8 cellular contexts compared by ENCODE assay signal in the genomic region with DNA sequence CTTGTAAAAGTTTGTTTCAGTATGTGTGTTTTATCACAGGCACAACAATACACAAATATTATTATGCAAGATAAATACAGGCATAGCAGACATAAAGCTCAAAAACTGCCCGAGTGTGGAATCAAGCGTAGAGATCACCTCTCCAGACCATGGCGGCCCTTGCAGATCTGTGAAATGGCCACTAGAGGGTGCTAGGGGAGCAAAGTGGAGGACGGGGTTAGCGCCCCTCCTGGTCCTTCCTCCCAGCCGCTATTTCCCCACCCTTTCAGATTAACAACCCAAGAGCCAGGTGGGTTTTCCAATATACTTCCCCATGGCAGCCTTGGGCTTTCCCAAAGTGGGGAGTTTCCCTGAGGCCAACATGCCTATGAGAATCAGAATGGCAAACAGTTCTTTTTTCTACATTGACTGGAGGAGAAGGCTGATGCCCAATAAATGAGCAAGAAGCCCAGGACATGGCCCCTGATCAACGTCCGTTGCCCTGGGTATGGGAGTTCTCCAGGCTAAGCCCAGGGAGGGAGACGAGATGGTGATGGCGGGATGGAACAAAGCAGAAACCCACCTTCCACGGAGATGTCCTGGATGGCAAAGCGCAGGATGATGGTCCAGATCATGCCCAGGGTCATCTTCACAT.
DNase-seq lines count a peak whose midpoint lies in the region; ATAC-seq, FAIRE-seq and TF ChIP-seq lines count a peak whose summit lies in the region.

No MANE protein-coding gene starts in this region.

- H3K36me3 ChIP-seq in OCI-LY1 (ENCODE audit: insufficient read depth, low read length) (no peaks in the 10 kb centered on the region), muscle layer of duodenum (ENCODE audit: control insufficient read depth in 1 of 2, insufficient read depth in 2 of 2, low read length in 2 of 2) (peaks cover 18 to 54% of the 10 kb centered on the region in 2 donors)

- H3K27ac ChIP-seq in OCI-LY1 (ENCODE audit: low read depth, low read length, poor library complexity, severe bottlenecking): no peak overlapping the region
- peak overlapping the region; percentile 11 for H3K27ac ChIP-seq in muscle layer of duodenum (ENCODE audit: low read length)

- no peaks in the 10 kb centered on the region for H3K79me2 ChIP-seq in OCI-LY1 (ENCODE audit: insufficient read depth, low read length)

- H2AFZ ChIP-seq in OCI-LY1 (ENCODE audit: low read length): no peak overlapping the region

- H3K9me3 ChIP-seq in OCI-LY1 (ENCODE audit: low read length) (no peaks in the 10 kb centered on the region; the same call in 1 of the 2 replicates), muscle layer of duodenum (ENCODE audit: control insufficient read depth in 1 of 2, low read length in 2 of 2) (no peaks in the 10 kb centered on the region)

- H3K9me2 ChIP-seq in OCI-LY1 (ENCODE audit: low read depth, low read length): no peaks in the 10 kb centered on the region

- H3K4me2 ChIP-seq in OCI-LY1 (ENCODE audit: low read length): no peak overlapping the region

- H4K20me1 ChIP-seq in OCI-LY1 (ENCODE audit: insufficient read depth, low read length): no peaks in the 10 kb centered on the region

- H3K4me1 ChIP-seq in OCI-LY1 (ENCODE audit: insufficient read depth, low read length, severe bottlenecking) (peaks cover 7% of the 10 kb centered on the region), muscle layer of duodenum (ENCODE audit: control insufficient read depth in 1 of 2, insufficient read depth in 2 of 2, low read length in 2 of 2) (peaks cover 0 to 57% of the 10 kb centered on the region in 2 donors)

- no peak for TF ChIP-seq POLR2A in GM12892 (IDR thresholded peaks at IDR 0.05; ENCODE audit: low read depth, low read length)

- peak; percentile 98 for TF ChIP-seq CTCF in OCI-LY1 (IDR thresholded peaks at IDR 0.05; ENCODE audit: low read length)
- TF ChIP-seq CTCF in epithelial cell of proximal tubule (conservative IDR thresholded peaks at IDR 0.05; ENCODE audit: low read depth, low read length): peak; percentile 100

- no peaks in the 10 kb centered on the region for H3F3A ChIP-seq in OCI-LY1 (ENCODE audit: insufficient read depth, low read length)

- peak; percentile 90 for FAIRE-seq in GM12892 (lab: Jason Lieb, UNC)

- H3K27me3 ChIP-seq in OCI-LY1 (ENCODE audit: insufficient read depth, low read length): 0 out of 2 replicates have a peak, but pooled peaks cover 9% of the 10 kb centered on the region
- H3K27me3 ChIP-seq in muscle layer of duodenum (ENCODE audit: low read depth, low read length): no peaks in the 10 kb centered on the region

- DNase-seq in GM12892 (ENCODE audit: insufficient read length): peak; percentile 77
- DNase-seq in HT1080 (ENCODE audit: low read depth): peak; percentile 69
- peak; percentile 69 for DNase-seq in activated T-cell treated with anti-CD3 and anti-CD28 coated beads for 1 hour (ENCODE audit: low read depth)
- DNase-seq in epithelial cell of proximal tubule (ENCODE audit: low read depth): no peak
- peak; percentile 49 to 66 for DNase-seq in stimulated activated CD8-positive, alpha-beta memory T cell treated with anti-CD3 and anti-CD28 coated beads, Interleukin-7, amount 100 ng/mL, for 4 hours (ENCODE audit: low read depth in 2 of 2)

- H3K9ac ChIP-seq in OCI-LY1 (ENCODE audit: low read length): no peak overlapping the region

- ATAC-seq in GM21576 (IDR thresholded peaks at IDR 0.05; ENCODE audit: unreplicated experiment): no peak

- no peak overlapping the region for H3K4me3 ChIP-seq in OCI-LY1 (ENCODE audit: low read depth, low read length, poor library complexity, severe bottlenecking)
- no peak overlapping the region for H3K4me3 ChIP-seq in epithelial cell of proximal tubule (ENCODE audit: low read depth, low read length)
- H3K4me3 ChIP-seq in muscle layer of duodenum (ENCODE audit: low read depth in 1 of 2, low read length in 2 of 2): peak overlapping the region in 1 of 2 donors; percentile 25
